Comparison of ENCODE assay signal across 17 cellular contexts in the genomic region with DNA sequence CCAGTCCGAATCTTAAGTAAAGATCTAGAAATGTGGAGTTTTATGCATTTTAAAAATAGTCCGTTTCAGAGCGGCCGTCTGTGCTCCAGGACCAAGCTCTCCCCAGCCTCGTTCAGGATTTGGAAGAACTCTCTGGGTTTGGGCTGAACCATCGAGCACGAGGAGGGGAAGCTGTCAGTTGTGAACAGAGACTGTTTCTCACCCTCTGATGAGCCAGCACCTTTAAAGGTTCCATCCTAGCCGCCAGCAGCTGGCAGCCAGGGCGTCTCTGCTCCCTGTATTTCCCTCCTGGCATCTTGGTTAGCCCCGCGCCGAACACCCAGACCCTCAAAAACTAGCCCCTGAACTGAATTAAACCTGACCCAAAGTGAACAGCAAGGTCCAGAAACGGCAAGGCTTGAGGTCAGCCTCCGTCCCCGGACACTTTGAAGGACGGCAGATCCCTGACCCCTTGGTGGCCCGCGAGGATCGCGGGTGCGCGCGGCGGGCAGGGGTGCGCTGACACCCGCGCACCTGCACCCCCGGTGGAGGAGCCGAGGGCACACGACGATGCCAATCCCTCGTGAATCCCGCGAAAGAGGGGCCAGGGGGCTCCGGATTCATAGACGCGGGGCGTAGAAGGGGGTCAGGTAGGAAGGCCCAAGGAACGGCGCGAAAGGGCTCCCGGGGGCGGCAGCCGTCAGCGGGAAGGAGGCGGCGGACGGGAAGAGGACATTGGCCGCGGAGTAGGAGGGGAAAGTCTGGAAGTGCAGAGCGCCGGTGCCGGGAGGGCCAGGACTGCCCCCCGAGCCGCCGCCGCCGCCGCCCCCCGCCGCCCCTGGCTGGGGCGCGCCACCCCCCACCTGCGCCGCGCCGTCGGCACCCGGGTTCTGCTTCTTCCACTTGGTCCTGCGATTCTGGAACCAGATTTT. TPM values are rescaled to one million over a fixed set of nuclear protein-coding genes. Genes with fewer than 3 reads are reported as not detected.
DNase-seq lines count a peak whose midpoint lies in the region; ATAC-seq, FAIRE-seq and TF ChIP-seq lines count a peak whose summit lies in the region.
"Had no signal": no experiment of that assay in that cellular context is flagged by ENCODE, and none has a peak within 500 bp of the region (broad histone marks: within the 10 kb centered on the region; RNA-seq: fewer than 3 reads in every experiment).

No MANE protein-coding gene starts in this region.

- peaks cover 52% of the 10 kb centered on the region for H3K27me3 ChIP-seq in GM23338 (ENCODE audit: insufficient read depth)
- H3K27me3 ChIP-seq in psoas muscle (ENCODE audit: insufficient read depth in 3 of 3, low read length in 2 of 3): peaks cover 8 to 87% (median 26%) of the 10 kb centered on the region in 3 donors
- H3K27me3 ChIP-seq in testis: peaks cover 5% of the 10 kb centered on the region
- H3K27me3 ChIP-seq in uterus: peaks cover 4 to 34% of the 10 kb centered on the region in 2 donors

- no peaks in the 10 kb centered on the region for H3K9me3 ChIP-seq in psoas muscle
- H3K9me3 ChIP-seq in testis: no peaks in the 10 kb centered on the region
- H3K9me3 ChIP-seq in uterus: no peaks in the 10 kb centered on the region
- H3K9me3 ChIP-seq: neutrophil had no signal

- H3K4me3 Mint-ChIP-seq in GM23338: peak overlapping the region; percentile 77
- peak overlapping the region; percentile 48 for H3K4me3 Mint-ChIP-seq in activated naive CD8-positive, alpha-beta T cell treated with anti-CD3 and anti-CD28 coated beads for 36 hours

- H3K27ac ChIP-seq in GM23338 (ENCODE audit: low read depth) (no peak overlapping the region), psoas muscle (no peak overlapping the region), testis (no peak overlapping the region), uterus (no peak overlapping the region)
- H3K27ac ChIP-seq: neutrophil, SK-N-MC had no signal

- H3K4me2 ChIP-seq in GM23338: peak overlapping the region; percentile 99

- peaks cover 48% of the 10 kb centered on the region for H3K27me3 Mint-ChIP-seq in GM23338 (ENCODE audit: insufficient read depth, low read depth, poor library complexity)
- H3K27me3 Mint-ChIP-seq in activated naive CD8-positive, alpha-beta T cell treated with anti-CD3 and anti-CD28 coated beads for 36 hours: peaks cover 83% of the 10 kb centered on the region

- no peak for TF ChIP-seq CTCF in GM23338 (conservative IDR thresholded peaks at IDR 0.05; ENCODE audit: low read depth in 2 of 2)
- TF ChIP-seq CTCF in psoas muscle (IDR thresholded peaks at IDR 0.05): no peak
- TF ChIP-seq CTCF in testis (IDR thresholded peaks at IDR 0.05): no peak
- no peak for TF ChIP-seq CTCF in uterus (IDR thresholded peaks at IDR 0.05)

- no peaks in the 10 kb centered on the region for H3K36me3 ChIP-seq in GM23338 (ENCODE audit: insufficient read depth)
- H3K36me3 ChIP-seq in psoas muscle (ENCODE audit: insufficient read depth in 1 of 2, low read depth in 1 of 2): no peaks in the 10 kb centered on the region
- H3K36me3 ChIP-seq in testis (ENCODE audit: low read depth, missing control alignments): no peaks in the 10 kb centered on the region
- H3K36me3 ChIP-seq in uterus: no peaks in the 10 kb centered on the region
- H3K36me3 ChIP-seq: neutrophil had no signal

- WGBS in psoas muscle, 3 donors: 12 to 15% (median 12%) methylated on average over 51 to 70 of the region's 70 CpGs
- 10 to 20% methylated on average over 30 to 70 of the region's 70 CpGs for WGBS in testis, 2 donors

- no peak for FAIRE-seq in RCC 7860 (lab: Jason Lieb, UNC)

- peak; percentile 61 for DNase-seq in GM23338 (ENCODE audit: low spot score)
- DNase-seq in activated naive CD8-positive, alpha-beta T cell treated with anti-CD3 and anti-CD28 coated beads for 36 hours: no peak
- DNase-seq in iPS-NIHi11 (ENCODE audit: low spot score): peak; percentile 14
- DNase-seq in psoas muscle: no peak
- DNase-seq in NCI-H146 (lab: John Stamatoyannopoulos, UW): no peak
- DNase-seq in RCC 7860 (ENCODE audit: low spot score): no peak
- DNase-seq in testis: no peak
- no peak for DNase-seq in uterus
- DNase-seq: activated CD4-positive, alpha-beta T cell treated with anti-CD3 and anti-CD28 coated beads, Interleukin-2, amount 10 ng/mL, durations not matched to agents 24 days and 14 days; activated gamma-delta T cell; CD8-positive, alpha-beta memory T cell; kidney glomerular epithelial cell; NCI-H2029; stimulated activated CD4-positive, alpha-beta T cell treated with anti-CD3 and anti-CD28 coated beads, Interleukin-2, amount 100 ng/mL, for 24 hours; stimulated activated naive CD4-positive, alpha-beta T cell treated with Interleukin-2 at 50 U/mL for 16 hours had no signal

- peaks cover 36% of the 10 kb centered on the region for H3K4me1 Mint-ChIP-seq in GM23338
- peaks cover 13% of the 10 kb centered on the region for H3K4me1 Mint-ChIP-seq in activated naive CD8-positive, alpha-beta T cell treated with anti-CD3 and anti-CD28 coated beads for 36 hours

- peaks cover 5% of the 10 kb centered on the region; the same call in 1 of the 2 replicates for H4K20me1 ChIP-seq in GM23338 (replicated peaks; ENCODE audit: insufficient read depth)

- H3K9me2 ChIP-seq in GM23338 (ENCODE audit: insufficient read depth): no peaks in the 10 kb centered on the region

- H3K36me3 Mint-ChIP-seq in GM23338 (ENCODE audit: low read depth): peaks cover 12% of the 10 kb centered on the region
- no peaks in the 10 kb centered on the region for H3K36me3 Mint-ChIP-seq in activated naive CD8-positive, alpha-beta T cell treated with anti-CD3 and anti-CD28 coated beads for 36 hours
- H3K36me3 Mint-ChIP-seq: CD8-positive, alpha-beta memory T cell had no signal

- H2AFZ ChIP-seq in GM23338: no peak overlapping the region

- H3K4me3 ChIP-seq in GM23338 (peak overlapping the region; percentile 81), psoas muscle (peak overlapping the region; percentile 56), testis (no peak overlapping the region), uterus (no peak overlapping the region)
- H3K4me3 ChIP-seq: SK-N-MC had no signal

- intact Hi-C loops in psoas muscle (cut with DNase I) (loop anchor here in 1 of 2 donors (10.0 kb wide), 1 partner anchor 1248 kb away; no protein-coding TSS in a partner anchor), testis (cut with DNase I; ENCODE audit: low total_unique reads) (no loop called here), uterus (cut with DNase I; ENCODE audit: low total_unique reads) (no loop called here)

- no peaks in the 10 kb centered on the region; the same call in 1 of the 2 replicates for H3K79me2 ChIP-seq in GM23338 (replicated peaks; ENCODE audit: insufficient read depth)

- TF ChIP-seq POLR2A in testis (IDR thresholded peaks at IDR 0.05) (no peak), uterus (IDR thresholded peaks at IDR 0.05) (no peak)

- H3K27ac Mint-ChIP-seq in GM23338: no peak overlapping the region
- H3K27ac Mint-ChIP-seq in activated naive CD8-positive, alpha-beta T cell treated with anti-CD3 and anti-CD28 coated beads for 36 hours: no peak overlapping the region
- H3K27ac Mint-ChIP-seq: activated CD4-positive, alpha-beta T cell treated with anti-CD3 and anti-CD28 coated beads, Interleukin-2, amount 10 ng/mL, durations not matched to agents 24 days and 14 days had no signal

- ATAC-seq in GM23338 (no peak; the same call in 2 of the 3 replicates), psoas muscle (no peak)

- no peaks in the 10 kb centered on the region for H3K9me3 Mint-ChIP-seq in GM23338
- H3K9me3 Mint-ChIP-seq in activated naive CD8-positive, alpha-beta T cell treated with anti-CD3 and anti-CD28 coated beads for 36 hours: no peaks in the 10 kb centered on the region
- H3K9me3 Mint-ChIP-seq: activated CD4-positive, alpha-beta T cell treated with anti-CD3 and anti-CD28 coated beads, Interleukin-2, amount 10 ng/mL, durations not matched to agents 24 days and 14 days; CD8-positive, alpha-beta memory T cell had no signal

- peaks cover 23% of the 10 kb centered on the region for H3F3A ChIP-seq in GM23338 (replicated peaks; ENCODE audit: low read depth)

- H3K4me1 ChIP-seq in GM23338 (ENCODE audit: insufficient read depth) (peaks cover 33% of the 10 kb centered on the region), psoas muscle (peaks cover 12% of the 10 kb centered on the region), testis (peaks cover 15% of the 10 kb centered on the region), uterus (peaks cover 0 to 18% of the 10 kb centered on the region in 2 donors)

RNA-seq across cellular contexts. Expression of a gene that starts 2.8 kb away (rescaled TPM):
- total RNA-seq in GM23338 (2014; rRNA removed; shearing (Covaris generic)): 37.0 and 39.4 TPM in 2 replicates
- polyA plus RNA-seq in GM23338 (2016; fragmentation: Nextera tagmentation; extraction: Ambion mirVana) (9.4 and 9.8 TPM in 2 replicates), psoas muscle (not detected), testis (ENCODE audit: insufficient read depth, low read depth, low replicate concordance) (not detected)
- total RNA-seq in activated naive CD8-positive, alpha-beta T cell treated with anti-CD3 and anti-CD28 coated beads for 36 hours: not detected
- total RNA-seq in psoas muscle (not detected), testis (under 1 TPM; 0.06 to 0.08 TPM), uterus (not detected)
- total RNA-seq: activated CD4-positive, alpha-beta T cell treated with anti-CD3 and anti-CD28 coated beads, Interleukin-2, amount 10 ng/mL, durations not matched to agents 24 days and 14 days; CD8-positive, alpha-beta memory T cell had no signal
- polyA plus RNA-seq: CD8-positive, alpha-beta memory T cell had no signal

RNA-seq across cellular contexts. Expression of a gene that starts 14.5 kb away (rescaled TPM):
- 34.1 and 40.2 TPM in 2 replicates for total RNA-seq in GM23338 (2014; rRNA removed; shearing (Covaris generic))
- polyA plus RNA-seq in GM23338 (2016; fragmentation: Nextera tagmentation; extraction: Ambion mirVana) (25.5 and 27.4 TPM in 2 replicates), psoas muscle (1 to 10 TPM; 4.7 to 6.1 (median 5.2) TPM), testis (ENCODE audit: insufficient read depth, low read depth, low replicate concordance) (45.0 TPM)
- 1 to 10 TPM; 7.8 to 8.2 TPM for total RNA-seq in activated naive CD8-positive, alpha-beta T cell treated with anti-CD3 and anti-CD28 coated beads for 36 hours
- total RNA-seq in psoas muscle (10 to 100 TPM in 1 of 4 donors, 1 to 10 TPM in 3; 5.6 to 12.8 (median 8.0) TPM), testis (10 to 100 TPM; 34.2 to 46.0 TPM), uterus (10 to 100 TPM in 2 of 4 donors, under 1 TPM in 1, not detected in 1; 0.51 to 23.2 (median 15.3) TPM)

RNA-seq across cellular contexts. Expression of a gene that starts 28.4 kb away (rescaled TPM):
- total RNA-seq in GM23338 (2014; rRNA removed; shearing (Covaris generic)): 139 and 158 TPM in 2 replicates
- polyA plus RNA-seq in GM23338 (2016; fragmentation: Nextera tagmentation; extraction: Ambion mirVana) (131 and 136 TPM in 2 replicates), psoas muscle (10 to 100 TPM in 2 of 3 donors, 1 to 10 TPM in 1; 9.5 to 64.5 (median 26.1) TPM), testis (ENCODE audit: insufficient read depth, low read depth, low replicate concordance) (110 TPM)
- total RNA-seq in activated naive CD8-positive, alpha-beta T cell treated with anti-CD3 and anti-CD28 coated beads for 36 hours: 10 to 100 TPM; 43.1 to 47.1 TPM
- total RNA-seq in psoas muscle (10 to 100 TPM; 23.2 to 38.6 (median 32.3) TPM), testis (100 to 1,000 TPM; 115 to 129 TPM), uterus (100 to 1,000 TPM in 2 of 4 donors, 10 to 100 TPM in 2; 75.3 to 175 (median 97.6) TPM)

Comparison
In these comparisons a context has a peak if more than half of its experiments do, and no peak if none do; other contexts are left out.
1. DNase-seq: peak in GM23338 (single experiment) and iPS-NIHi11 (single experiment); none in activated naive CD8-positive, alpha-beta T cell treated with anti-CD3 and anti-CD28 coated beads for 36 hours (single experiment), psoas muscle (0 of 2), NCI-H146 (single experiment), RCC 7860 (single experiment), testis (single experiment) and uterus (0 of 2).
2. H3K4me3 ChIP-seq: peak in GM23338 (single experiment) and psoas muscle (single experiment); none in testis (0 of 2) and uterus (0 of 2).
3. RNA of a gene that starts 2.8 kb away (total RNA-seq): 37.0 to 39.4 TPM in GM23338; 0.06 to 0.08 TPM in testis, not detected in activated naive CD8-positive, alpha-beta T cell treated with anti-CD3 and anti-CD28 coated beads for 36 hours, not detected in psoas muscle and not detected in uterus; every median in the first group is over 10 times any median in the second.